Comparison of ENCODE assay signal across 19 cellular contexts in the genomic region with DNA sequence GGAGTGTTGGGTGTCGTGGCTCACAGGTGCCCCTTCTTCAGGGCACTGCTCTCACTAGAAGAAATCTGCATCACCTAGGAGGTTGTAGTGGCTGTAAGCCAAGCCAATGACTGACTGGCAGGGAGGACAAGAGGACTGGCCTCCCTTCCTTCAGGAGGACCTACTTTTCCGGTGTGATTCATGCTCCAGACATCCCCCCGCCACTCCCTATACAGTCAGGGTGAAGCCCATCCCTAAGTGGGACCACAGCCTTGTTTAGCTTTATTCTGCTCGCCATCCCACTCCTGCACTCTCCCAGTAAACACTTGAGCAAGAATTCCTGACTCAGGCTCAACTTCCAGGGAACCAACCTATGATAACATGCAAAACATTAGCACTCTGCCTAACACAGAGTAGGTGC.
DNase-seq lines count a peak whose midpoint lies in the region; ATAC-seq and TF ChIP-seq lines count a peak whose summit lies in the region.
"Had no signal": no experiment of that assay in that cellular context is flagged by ENCODE, and none has a peak within 500 bp of the region (broad histone marks: within the 10 kb centered on the region; RNA-seq: fewer than 3 reads in every experiment).

No MANE protein-coding gene starts in this region.

- H3K27me3 Mint-ChIP-seq in MCF 10A (ENCODE audit: insufficient read depth, unreplicated experiment), result no peaks in the 10 kb centered on the region
- H3K27me3 Mint-ChIP-seq in immature natural killer cell (ENCODE audit: low read depth in 3 of 3), result peaks cover 0 to 13% (median 8%) of the 10 kb centered on the region in 3 donors
- H3K27me3 Mint-ChIP-seq in CD14-positive monocyte (ENCODE audit: low read depth in 3 of 3), result no peaks in the 10 kb centered on the region

- H3K4me3 Mint-ChIP-seq in MCF 10A (ENCODE audit: unreplicated experiment) (no peak overlapping the region), immature natural killer cell (peak overlapping the region in 1 of 5 donors; percentile 25), CD14-positive monocyte (no peak overlapping the region)

- no peaks in the 10 kb centered on the region for H3K4me1 ChIP-seq in breast epithelium
- peaks cover 0 to 10% (median 8%) of the 10 kb centered on the region in 4 donors for H3K4me1 ChIP-seq in upper lobe of left lung
- no peaks in the 10 kb centered on the region for H3K4me1 ChIP-seq in aorta (ENCODE audit: control insufficient read depth in 1 of 2, insufficient read depth in 2 of 2, low read length in 2 of 2)

- intact Hi-C loops in MCF 10A (cut with micrococcal nuclease) (no loop called here), breast epithelium (cut with DNase I; ENCODE audit: low total_unique reads) (no loop called here), CD14-positive monocyte (cut with micrococcal nuclease) (no loop called here), aorta (cut with DNase I) (no loop called here)

- H3K27ac ChIP-seq in breast epithelium (no peak overlapping the region), upper lobe of left lung (no peak overlapping the region), aorta (ENCODE audit: low read depth in 1 of 2, low read length in 2 of 2) (no peak overlapping the region)
- H3K27ac ChIP-seq: 22Rv1, GM23248, HL-60 had no signal

- CTCF ChIA-PET in MCF 10A (lab: Yijun Ruan, JAX), result interaction anchor here (2.6 kb wide), 1 partner anchor 27 kb away, joined by 7 read pairs; no protein-coding TSS in a partner anchor

- H3K36me3 Mint-ChIP-seq in MCF 10A (ENCODE audit: insufficient read depth, unreplicated experiment), result no peaks in the 10 kb centered on the region
- peaks cover 4 to 5% (median 4%) of the 10 kb centered on the region in 3 donors for H3K36me3 Mint-ChIP-seq in immature natural killer cell
- H3K36me3 Mint-ChIP-seq in CD14-positive monocyte, result peaks cover 30 to 32% of the 10 kb centered on the region in 2 donors

- BruUV-seq in MCF 10A (replicated peaks; lab: Mats Ljungman, UMichigan), result no TSS peak

- H3K27ac Mint-ChIP-seq in MCF 10A (ENCODE audit: low read depth, unreplicated experiment) (no peak overlapping the region), immature natural killer cell (peak overlapping the region; percentile 29 to 99 (median 98)), CD14-positive monocyte (peak overlapping the region in 1 of 7 donors; percentile 50)

- H3K4me3 ChIP-seq in breast epithelium (no peak overlapping the region), upper lobe of left lung (no peak overlapping the region), aorta (ENCODE audit: low read length in 2 of 2) (no peak overlapping the region)
- H3K4me3 ChIP-seq: GM23248 had no signal

- TF ChIP-seq POLR2A in breast epithelium (IDR thresholded peaks at IDR 0.05), result no peak
- TF ChIP-seq POLR2A in upper lobe of left lung (IDR thresholded peaks at IDR 0.05), result no peak

- no peaks in the 10 kb centered on the region for H3K36me3 ChIP-seq in breast epithelium
- H3K36me3 ChIP-seq in upper lobe of left lung, result no peaks in the 10 kb centered on the region
- no peaks in the 10 kb centered on the region for H3K36me3 ChIP-seq in aorta (ENCODE audit: control insufficient read depth in 1 of 2, insufficient read depth in 2 of 2, low read length in 1 of 2)

- DNase-seq in MCF 10A (ENCODE audit: unreplicated experiment) (peak; percentile 36), breast epithelium (ENCODE audit: low spot score in 2 of 2) (no peak), NCI-H226 (peak; percentile 93), immature natural killer cell (no peak), upper lobe of left lung (no peak), KBM-7 (no peak), CD14-positive monocyte (ENCODE audit: low spot score) (no peak), aorta (no peak)
- DNase-seq: C1 segment of cervical spinal cord, Caco-2, GDM1, GM23248, NCI-H1417, NCI-H1930, NCI-H2171, NCI-H82, SIG-M5 had no signal

- H3K27me3 ChIP-seq in breast epithelium, result no peaks in the 10 kb centered on the region
- H3K27me3 ChIP-seq in upper lobe of left lung, result no peaks in the 10 kb centered on the region
- no peaks in the 10 kb centered on the region for H3K27me3 ChIP-seq in aorta (ENCODE audit: control insufficient read depth in 1 of 2, insufficient read depth in 2 of 2, low read length in 1 of 2)

- in situ Hi-C loops in KBM-7 (cut with MboI; ENCODE audit: low pct_unique_long_range_greater_than_20kb, low sequenced_read_pairs), result no loop called here

- H3K9me3 Mint-ChIP-seq in MCF 10A (ENCODE audit: unreplicated experiment) (no peaks in the 10 kb centered on the region), immature natural killer cell (no peaks in the 10 kb centered on the region), CD14-positive monocyte (peaks cover 0 to 2% (median 0%) of the 10 kb centered on the region in 7 donors)

- H3K9me3 ChIP-seq in breast epithelium, result no peaks in the 10 kb centered on the region
- H3K9me3 ChIP-seq in upper lobe of left lung, result no peaks in the 10 kb centered on the region
- peaks cover 6% of the 10 kb centered on the region for H3K9me3 ChIP-seq in aorta (ENCODE audit: control insufficient read depth, low read length)
- H3K9me3 ChIP-seq: Caco-2 had no signal

- POLR2A ChIA-PET in MCF 10A (lab: Yijun Ruan, JAX), result no interaction called here

- H3K4me1 Mint-ChIP-seq in MCF 10A (ENCODE audit: insufficient read depth, unreplicated experiment), result peaks cover 13% of the 10 kb centered on the region
- peaks cover 90 to 100% of the 10 kb centered on the region in 2 donors for H3K4me1 Mint-ChIP-seq in immature natural killer cell
- H3K4me1 Mint-ChIP-seq in CD14-positive monocyte, result peaks cover 37% of the 10 kb centered on the region

- ATAC-seq in upper lobe of left lung (ENCODE audit: low FRiP score in 2 of 2), result no peak
- ATAC-seq in aorta (ENCODE audit: low FRiP score), result no peak

- no peak for TF ChIP-seq CTCF in MCF 10A (IDR thresholded peaks at IDR 0.05; ENCODE audit: unreplicated experiment)
- TF ChIP-seq CTCF in breast epithelium (IDR thresholded peaks at IDR 0.05), result no peak
- no peak for TF ChIP-seq CTCF in upper lobe of left lung (IDR thresholded peaks at IDR 0.05)
- no peak for TF ChIP-seq CTCF in CD14-positive monocyte (IDR thresholded peaks at IDR 0.05)

- TF ChIP-seq EP300 in upper lobe of left lung (IDR thresholded peaks at IDR 0.05), result no peak

- WGBS in upper lobe of left lung, 2 donors, result 92 to 100% methylated on average over 4 of the region's 4 CpGs
- WGBS in aorta, 2 donors, result 73 to 76% methylated on average over 4 of the region's 4 CpGs

Comparison
In these comparisons a context has a peak if more than half of its experiments do, and no peak if none do; other contexts are left out.
1. DNase-seq: peak in MCF 10A (single experiment) and NCI-H226 (single experiment); none in breast epithelium (0 of 2), immature natural killer cell (0 of 3), upper lobe of left lung (0 of 2), KBM-7 (single experiment), CD14-positive monocyte (single experiment) and aorta (0 of 2).